1 cellular context compared by ENCODE assay signal in the genomic region with DNA sequence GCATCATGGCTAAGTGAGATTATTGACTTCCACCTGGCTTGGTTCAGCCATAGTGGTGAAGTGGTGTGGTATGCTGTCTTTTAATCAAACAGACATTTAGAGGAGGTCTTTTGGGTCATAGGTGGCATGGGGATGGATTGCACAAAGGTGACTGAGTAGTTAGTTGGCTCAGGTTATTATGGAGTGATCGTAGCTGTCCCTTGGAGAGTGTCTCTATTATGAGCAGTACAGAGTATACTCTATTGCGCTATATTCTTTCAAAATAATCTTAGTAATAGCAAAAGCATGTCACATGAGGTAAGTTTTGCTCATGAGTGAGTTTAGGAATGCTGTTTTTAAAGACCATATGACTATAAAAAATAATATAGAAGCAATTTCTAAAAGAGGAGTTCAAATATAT.
TF ChIP-seq lines count a peak whose summit lies in the region.

No MANE protein-coding gene starts in this region.

TF ChIP-seq in IMR-90, 13 proteins besides CTCF, POLR2A, EP300 and RAD21:
- no peak for TF ChIP-seq RCOR1 (IDR thresholded peaks at IDR 0.05; ENCODE audit: insufficient replicate concordance, low read length)
- TF ChIP-seq CEBPB (IDR thresholded peaks at IDR 0.05; ENCODE audit: low read depth, low read length), result peak; percentile 70
- TF ChIP-seq FOS (IDR thresholded peaks at IDR 0.05; ENCODE audit: low read depth, low read length), result no peak
- no peak for TF ChIP-seq NFE2L2 (IDR thresholded peaks at IDR 0.05; ENCODE audit: low read depth, low read length)
- TF ChIP-seq MAZ (IDR thresholded peaks at IDR 0.05; ENCODE audit: borderline replicate concordance, low read depth, low read length), result no peak
- TF ChIP-seq RFX5 (IDR thresholded peaks at IDR 0.05; ENCODE audit: low read depth, low read length), result no peak
